In the genomic region with DNA sequence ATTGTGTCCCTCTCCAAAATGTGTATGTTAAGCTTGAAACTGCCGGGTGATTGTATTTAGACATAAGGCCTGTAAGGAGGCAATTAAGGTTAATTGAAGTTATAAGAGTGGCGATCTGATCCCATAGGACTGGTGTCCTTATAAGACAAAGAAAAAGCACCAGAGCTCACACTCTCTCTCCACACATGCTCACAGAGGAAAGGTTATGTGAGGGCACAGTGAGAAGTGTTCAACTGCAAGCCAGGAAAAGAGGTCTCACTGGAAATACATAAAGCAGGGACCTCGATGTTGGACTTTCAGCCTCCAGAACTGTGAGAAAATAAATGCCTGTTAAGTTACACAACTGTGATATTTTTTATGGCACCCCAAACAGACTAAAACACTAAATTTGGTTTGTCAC, we compare ENCODE assay signal across 22 cellular contexts.
"Had no signal": no experiment of that assay in that cellular context is flagged by ENCODE, and none has a peak within 500 bp of the region (broad histone marks: within the 10 kb centered on the region; RNA-seq: fewer than 3 reads in every experiment).

No MANE protein-coding gene starts in this region.

- H3K27ac Mint-ChIP-seq: activated CD4-positive, alpha-beta T cell treated with anti-CD3 and anti-CD28 coated beads for 36 hours; activated CD8-positive, alpha-beta memory T cell treated with anti-CD3 and anti-CD28 coated beads, Interleukin-2, amount 10 ng/mL, durations not matched to agents 7 days and 5 days; activated CD8-positive, alpha-beta T cell treated with anti-CD3 and anti-CD28 coated beads, Interleukin-2, amount 10 ng/mL, durations not matched to agents 7 days and 5 days; activated naive CD4-positive, alpha-beta T cell treated with anti-CD3 and anti-CD28 coated beads, Interleukin-2, amount 50 U/mL, for 24 hours; activated naive CD8-positive, alpha-beta T cell treated with anti-CD3 and anti-CD28 coated beads, Interleukin-2, amount 50 U/mL, for 24 hours; activated T-helper 2 cell treated with anti-CD3 and anti-CD28 coated beads, Interferon-gamma antibody, Interleukin-2, Interleukin-4, amounts not matched to agents 10 μg/mL and 5 μg/mL and 100 μg/mL, durations not matched to agents 14 hours and 24 hours and 36 hours; mesothelial cell of epicardium; naive B cell; progenitor cell of endocrine pancreas; stimulated activated effector memory CD8-positive, alpha-beta T cell treated with anti-CD3 and anti-CD28 coated beads, Interleukin-12 subunit alpha, Interleukin-12 subunit beta, amount 100 ng/mL, for 72 hours; stimulated activated naive CD8-positive, alpha-beta T cell treated with anti-CD3 and anti-CD28 coated beads, Interleukin-15, Interleukin-2, amounts not matched to agents 100 ng/mL and 50 ng/mL, for 24 hours had no signal

- ATAC-seq: activated CD4-positive, alpha-beta T cell treated with anti-CD3 and anti-CD28 coated beads for 36 hours; activated CD8-positive, alpha-beta memory T cell treated with anti-CD3 and anti-CD28 coated beads, Interleukin-2, amount 10 ng/mL, durations not matched to agents 7 days and 5 days; activated CD8-positive, alpha-beta T cell treated with anti-CD3 and anti-CD28 coated beads, Interleukin-2, amount 10 ng/mL, durations not matched to agents 7 days and 5 days; activated naive CD8-positive, alpha-beta T cell treated with anti-CD3 and anti-CD28 coated beads, Interleukin-2, amount 50 U/mL, for 24 hours; heart left ventricle; stimulated activated effector memory CD8-positive, alpha-beta T cell treated with anti-CD3 and anti-CD28 coated beads, Interleukin-12 subunit alpha, Interleukin-12 subunit beta, amount 100 ng/mL, for 72 hours had no signal

- DNase-seq: activated CD4-positive, alpha-beta T cell treated with anti-CD3 and anti-CD28 coated beads for 36 hours; activated CD4-positive, CD25-positive, alpha-beta regulatory T cell; activated CD8-positive, alpha-beta memory T cell treated with anti-CD3 and anti-CD28 coated beads, Interleukin-2, amount 10 ng/mL, durations not matched to agents 7 days and 5 days; activated CD8-positive, alpha-beta T cell treated with anti-CD3 and anti-CD28 coated beads, Interleukin-2, amount 10 ng/mL, durations not matched to agents 7 days and 5 days; activated naive CD8-positive, alpha-beta T cell treated with anti-CD3 and anti-CD28 coated beads, Interleukin-2, amount 50 U/mL, for 24 hours; activated T-cell treated with anti-CD3 and anti-CD28 coated beads, Interleukin-2, amount 50 U/mL, for 48 hours; amygdala; caudate nucleus; cortex of kidney; heart left ventricle; naive B cell; ovary; sigmoid colon; small intestine; stimulated activated CD4-positive, alpha-beta T cell treated with anti-CD3 and anti-CD28 coated beads, Interleukin-4, amount 100 ng/mL, for 24 hours; trophoblast cell had no signal

- H3K27me3 Mint-ChIP-seq: activated CD4-positive, alpha-beta T cell treated with anti-CD3 and anti-CD28 coated beads for 36 hours; activated CD8-positive, alpha-beta memory T cell treated with anti-CD3 and anti-CD28 coated beads, Interleukin-2, amount 10 ng/mL, durations not matched to agents 7 days and 5 days; activated naive CD4-positive, alpha-beta T cell treated with anti-CD3 and anti-CD28 coated beads, Interleukin-2, amount 50 U/mL, for 24 hours; activated naive CD8-positive, alpha-beta T cell treated with anti-CD3 and anti-CD28 coated beads, Interleukin-2, amount 50 U/mL, for 24 hours; naive B cell; progenitor cell of endocrine pancreas; stimulated activated naive CD8-positive, alpha-beta T cell treated with anti-CD3 and anti-CD28 coated beads, Interleukin-15, Interleukin-2, amounts not matched to agents 100 ng/mL and 50 ng/mL, for 24 hours had no signal

- H3K4me1 Mint-ChIP-seq: activated CD4-positive, alpha-beta T cell treated with anti-CD3 and anti-CD28 coated beads for 36 hours; activated CD8-positive, alpha-beta memory T cell treated with anti-CD3 and anti-CD28 coated beads, Interleukin-2, amount 10 ng/mL, durations not matched to agents 7 days and 5 days; activated naive CD4-positive, alpha-beta T cell treated with anti-CD3 and anti-CD28 coated beads, Interleukin-2, amount 50 U/mL, for 24 hours; activated naive CD8-positive, alpha-beta T cell treated with anti-CD3 and anti-CD28 coated beads, Interleukin-2, amount 50 U/mL, for 24 hours; mesothelial cell of epicardium; naive B cell; stimulated activated effector memory CD8-positive, alpha-beta T cell treated with anti-CD3 and anti-CD28 coated beads, Interleukin-12 subunit alpha, Interleukin-12 subunit beta, amount 100 ng/mL, for 72 hours had no signal

- H3K4me3 Mint-ChIP-seq: activated CD4-positive, alpha-beta T cell treated with anti-CD3 and anti-CD28 coated beads for 36 hours; activated CD8-positive, alpha-beta memory T cell treated with anti-CD3 and anti-CD28 coated beads, Interleukin-2, amount 10 ng/mL, durations not matched to agents 7 days and 5 days; activated CD8-positive, alpha-beta T cell treated with anti-CD3 and anti-CD28 coated beads, Interleukin-2, amount 10 ng/mL, durations not matched to agents 7 days and 5 days; activated naive CD4-positive, alpha-beta T cell treated with anti-CD3 and anti-CD28 coated beads, Interleukin-2, amount 50 U/mL, for 24 hours; activated naive CD8-positive, alpha-beta T cell treated with anti-CD3 and anti-CD28 coated beads, Interleukin-2, amount 50 U/mL, for 24 hours; mesothelial cell of epicardium; naive B cell; stimulated activated effector memory CD8-positive, alpha-beta T cell treated with anti-CD3 and anti-CD28 coated beads, Interleukin-12 subunit alpha, Interleukin-12 subunit beta, amount 100 ng/mL, for 72 hours; stimulated activated naive CD8-positive, alpha-beta T cell treated with anti-CD3 and anti-CD28 coated beads, Interleukin-15, Interleukin-2, amounts not matched to agents 100 ng/mL and 50 ng/mL, for 24 hours had no signal

- H3K36me3 Mint-ChIP-seq: activated naive CD4-positive, alpha-beta T cell treated with anti-CD3 and anti-CD28 coated beads, Interleukin-2, amount 50 U/mL, for 24 hours; stimulated activated effector memory CD8-positive, alpha-beta T cell treated with anti-CD3 and anti-CD28 coated beads, Interleukin-12 subunit alpha, Interleukin-12 subunit beta, amount 100 ng/mL, for 72 hours had no signal
